Comparison of ENCODE assay signal across 13 cellular contexts in genomic region chr11:82858556-82859091, GRCh38. TPM values are rescaled to one million over a fixed set of nuclear protein-coding genes. Genes with fewer than 3 reads are reported as not detected.
DNase-seq lines count a peak whose midpoint lies in the region; ATAC-seq, FAIRE-seq and TF ChIP-seq lines count a peak whose summit lies in the region.
"Had no signal": no experiment of that assay in that cellular context is flagged by ENCODE, and none has a peak within 500 bp of the region (broad histone marks: within the 10 kb centered on the region; RNA-seq: fewer than 3 reads in every experiment).

No MANE protein-coding gene starts in this region.

- POLR2A ChIA-PET in A549 (lab: Yijun Ruan, JAX): no interaction called here

- TF ChIP-seq CTCF in A549 (IDR thresholded peaks at IDR 0.05) (no peak), astrocyte of the cerebellum (IDR thresholded peaks at IDR 0.05; ENCODE audit: low read depth, low read length, missing control alignments) (no peak), pancreas (IDR thresholded peaks at IDR 0.05) (no peak), spleen (IDR thresholded peaks at IDR 0.05 in 8 of 11, conservative IDR thresholded peaks at IDR 0.05 in 3 of 11) (no peak)

- in situ Hi-C loops in astrocyte of the cerebellum (cut with HindIII; ENCODE audit: low sequenced_read_pairs): loop anchor here (25.0 kb wide), 1 partner anchor 954 kb away; no protein-coding TSS in a partner anchor

- FAIRE-seq in A549 (lab: Jason Lieb, UNC): peak; percentile 32
- FAIRE-seq in pancreas (lab: Jason Lieb, UNC): no peak
- FAIRE-seq: colon, K562 had no signal

- H3K9me3 ChIP-seq in A549: no peaks in the 10 kb centered on the region
- H3K9me3 ChIP-seq in pancreas: no peaks in the 10 kb centered on the region
- no peaks in the 10 kb centered on the region for H3K9me3 ChIP-seq in spleen
- H3K9me3 ChIP-seq: upper lobe of right lung had no signal

- peaks cover 25% of the 10 kb centered on the region; the same call in 2 of the 3 replicates for H3K4me1 ChIP-seq in A549
- no peaks in the 10 kb centered on the region for H3K4me1 ChIP-seq in pancreas
- peaks cover 0 to 5% (median 0%) of the 10 kb centered on the region in 6 donors for H3K4me1 ChIP-seq in spleen
- H3K4me1 ChIP-seq: upper lobe of right lung had no signal

- peak in 1 of 2 experiments; percentile 8 for DNase-seq in A549 (ENCODE audit: low read depth in 1 of 2, low spot score in 1 of 2)
- DNase-seq in HS-5 (ENCODE audit: low read depth): peak; percentile 87
- peak; percentile 37 for DNase-seq in astrocyte of the cerebellum (ENCODE audit: low read depth)
- peak; percentile 73 for DNase-seq in kidney tubule cell (ENCODE audit: low spot score)
- DNase-seq in H7: no peak
- DNase-seq in pancreas: no peak
- DNase-seq in spleen: no peak
- DNase-seq in NCI-H2227 treated with DMSO at 0.1 percent for 48 hours (lab: John Stamatoyannopoulos, UW): no peak
- DNase-seq: left ventricle myocardium superior, upper lobe of right lung had no signal

- H3K4me3 ChIP-seq in A549 (no peak overlapping the region), astrocyte of the cerebellum (ENCODE audit: low read depth, low read length) (no peak overlapping the region), H7 (ENCODE audit: insufficient read depth, low read depth, low read length) (no peak overlapping the region), pancreas (no peak overlapping the region), spleen (no peak overlapping the region)
- H3K4me3 ChIP-seq: K562, upper lobe of right lung had no signal

- H3K4me2 ChIP-seq in A549: peak overlapping the region; percentile 65

- CTCF ChIA-PET in A549 (lab: Yijun Ruan, JAX): interaction anchor here (1.6 to 3.1 kb wide), 2 partner anchors 9 to 42 kb away, joined by 4 to 22 read pairs; partner anchors contain the start of gene PRCP

- peak overlapping the region; percentile 51 to 82 for H3K27ac ChIP-seq in A549
- H3K27ac ChIP-seq in pancreas: no peak overlapping the region
- no peak overlapping the region for H3K27ac ChIP-seq in spleen
- H3K27ac ChIP-seq: C4-2B, upper lobe of right lung had no signal

- TF ChIP-seq POLR2A in A549 (IDR thresholded peaks at IDR 0.05; ENCODE audit: low read length) (no peak), spleen (IDR thresholded peaks at IDR 0.05) (no peak)

- H3K27me3 ChIP-seq in H7 (ENCODE audit: control insufficient read depth, insufficient read depth, low read length): no peaks in the 10 kb centered on the region
- H3K27me3 ChIP-seq in pancreas: no peaks in the 10 kb centered on the region
- no peaks in the 10 kb centered on the region for H3K27me3 ChIP-seq in spleen (replicated peaks in 1 of 7)
- H3K27me3 ChIP-seq: upper lobe of right lung had no signal

- intact Hi-C loops in pancreas (cut with DNase I): loop anchor here in 1 of 3 donors (10.0 kb wide), 1 partner anchor 134 kb away; no protein-coding TSS in a partner anchor
- intact Hi-C loops in spleen (cut with DNase I; ENCODE audit: low total_unique reads): no loop called here

- ATAC-seq in A549 (peak; percentile 89 to 91), pancreas (no peak)
- ATAC-seq: K562, left ventricle myocardium superior, upper lobe of right lung had no signal

- 2% methylated on average over 1 of the region's 1 CpG for WGBS in A549 (ENCODE audit: missing lambda C conversion rate)
- 55 to 63% methylated on average over 1 of the region's 1 CpG for WGBS in pancreas, 2 donors
- whole genome bisulfite sequencing in spleen, 5 donors: 29 to 75% (median 64%) methylated on average over 1 of the region's 1 CpG

- no peak for TF ChIP-seq EP300 in A549 (IDR thresholded peaks at IDR 0.05)

- no peak for TF ChIP-seq RAD21 in A549 (conservative IDR thresholded peaks at IDR 0.05 in 1 of 2, IDR thresholded peaks at IDR 0.05 in 1 of 2)

- no peaks in the 10 kb centered on the region for H3K36me3 ChIP-seq in H7 (replicated peaks; ENCODE audit: control insufficient read depth, insufficient read depth, low read length)
- H3K36me3 ChIP-seq in pancreas: no peaks in the 10 kb centered on the region
- H3K36me3 ChIP-seq in spleen: peaks cover 0 to 15% (median 0%) of the 10 kb centered on the region in 6 donors
- H3K36me3 ChIP-seq: upper lobe of right lung had no signal

TF ChIP-seq in A549, 52 proteins besides CTCF, POLR2A, EP300 and RAD21:
- TF ChIP-seq SMC3 (IDR thresholded peaks at IDR 0.05) (no peak), MAZ (IDR thresholded peaks at IDR 0.05; ENCODE audit: borderline replicate concordance, low read depth, low read length) (no peak), JUNB (IDR thresholded peaks at IDR 0.05) (0 out of 2 replicates have a peak, but pooled peaks have one; percentile 44), HOXB5 (CRISPR knock-in tag; IDR thresholded peaks at IDR 0.05) (no peak), FOSL2 (IDR thresholded peaks at IDR 0.05) (no peak), FOSL2 (CRISPR knock-in tag; IDR thresholded peaks at IDR 0.05) (peak; percentile 41; the same call in 1 of the 2 replicates), GATA3 (IDR thresholded peaks at IDR 0.05; ENCODE audit: borderline replicate concordance) (peak; percentile 60; the same call in 1 of the 2 replicates), HEYL (CRISPR knock-in tag; IDR thresholded peaks at IDR 0.05) (no peak), RARB (CRISPR knock-in tag; IDR thresholded peaks at IDR 0.05) (no peak), BHLHE40 (IDR thresholded peaks at IDR 0.05; ENCODE audit: low read depth, low read length) (no peak)

RNA-seq across cellular contexts. Expression of gene PRCP, which starts 41.6 kb away (rescaled TPM):
- polyA plus RNA-seq in A549 (2011; rRNA removed): 86.0 and 86.2 TPM in 2 replicates
- polyA plus RNA-seq in A549 (2012; cell fraction: cytosol; rRNA removed): 19.7 and 23.0 TPM in 2 replicates
- 17.3 and 26.3 TPM in 2 replicates for polyA plus RNA-seq in A549 (2012; cell fraction: nucleus; rRNA removed)
- 46.7 to 52.9 TPM (median 49.8 TPM) in 3 replicates for polyA plus RNA-seq in A549 (2017; fragmentation: RNase III; extraction: RNeasy Plus Mini Kit Qiagen cat#74134 plus additional on column Dnase treatment)
- 22.4 and 25.0 TPM in 2 replicates for polyA minus RNA-seq in A549 (2011; rRNA and poly(A)+ RNA removed)
- total RNA-seq in H7 (2014; rRNA removed; shearing (Covaris generic)): 46.4 and 49.9 TPM in 2 replicates
- 10 to 100 TPM; 15.3 to 37.8 (median 22.3) TPM for total RNA-seq in pancreas
- 10 to 100 TPM in 1 of 2 donors, 1 to 10 TPM in 1; 7.9 to 24.7 TPM for polyA plus RNA-seq in pancreas
- 10 to 100 TPM; 54.5 to 85.7 (median 66.7) TPM for total RNA-seq in spleen
- polyA plus RNA-seq in spleen: 10 to 100 TPM; 22.2 to 32.9 (median 29.1) TPM

RNA-seq across cellular contexts. Expression of gene DDIAS, which starts 42.9 kb away (rescaled TPM):
- polyA plus RNA-seq in A549 (2011; rRNA removed): 19.9 and 23.9 TPM in 2 replicates
- 9.1 and 11.7 TPM in 2 replicates for polyA plus RNA-seq in A549 (2012; cell fraction: cytosol; rRNA removed)
- 4.8 and 6.5 TPM in 2 replicates for polyA plus RNA-seq in A549 (2012; cell fraction: nucleus; rRNA removed)
- 14.7 to 19.6 TPM (median 16.1 TPM) in 3 replicates for polyA plus RNA-seq in A549 (2017; fragmentation: RNase III; extraction: RNeasy Plus Mini Kit Qiagen cat#74134 plus additional on column Dnase treatment)
- polyA minus RNA-seq in A549 (2011; rRNA and poly(A)+ RNA removed): 19.2 and 37.9 TPM in 2 replicates
- total RNA-seq in H7 (2014; rRNA removed; shearing (Covaris generic)): 29.4 and 37.3 TPM in 2 replicates
- under 1 TPM in 5 of 6 donors, not detected in 1; 0.16 to 0.89 (median 0.46) TPM for total RNA-seq in pancreas
- under 1 TPM; 0.11 to 0.33 TPM for polyA plus RNA-seq in pancreas
- 10 to 100 TPM in 3 of 7 donors, 1 to 10 TPM in 4; 3.9 to 11.1 (median 8.2) TPM for total RNA-seq in spleen
- polyA plus RNA-seq in spleen: 1 to 10 TPM; 1.5 to 4.1 (median 1.7) TPM

Comparison
In these comparisons a context has a peak if more than half of its experiments do, and no peak if none do; other contexts are left out.
1. ATAC-seq: peak in A549 (2 of 2); none in pancreas (0 of 4).
2. DNase-seq: peak in HS-5 (single experiment), astrocyte of the cerebellum (single experiment) and kidney tubule cell (single experiment); none in H7 (single experiment), pancreas (0 of 6), spleen (single experiment) and NCI-H2227 treated with DMSO at 0.1 percent for 48 hours (single experiment).
3. H3K27ac ChIP-seq: peak in A549 (2 of 2); none in pancreas (0 of 4) and spleen (0 of 8).